Comparison of ENCODE assay signal across 22 cellular contexts in genomic region chr13:49376121-49376520, GRCh38.
"Had no signal": no experiment of that assay in that cellular context is flagged by ENCODE, and none has a peak within 500 bp of the region (broad histone marks: within the 10 kb centered on the region; RNA-seq: fewer than 3 reads in every experiment).

No MANE protein-coding gene starts in this region.

- H3K4me3 ChIP-seq: SJCRH30 had no signal

- DNase-seq: activated CD4-positive, alpha-beta memory T cell treated with anti-CD3 and anti-CD28 coated beads, Interleukin-2, amount 10 ng/mL, durations not matched to agents 7 days and 5 days; activated CD4-positive, alpha-beta T cell treated with anti-CD3 and anti-CD28 coated beads for 36 hours; activated CD4-positive, alpha-beta T cell treated with anti-CD3 and anti-CD28 coated beads, Interleukin-2, amount 50 U/mL, for 1 hour; activated gamma-delta T cell; activated naive CD4-positive, alpha-beta T cell treated with anti-CD3 and anti-CD28 coated beads, Interleukin-2, amount 10 ng/mL, durations not matched to agents 7 days and 5 days; activated naive CD8-positive, alpha-beta T cell treated with anti-CD3 and anti-CD28 coated beads for 36 hours; activated T-cell treated with anti-CD3 and anti-CD28 coated beads for 4 hours; activated T-cell treated with anti-CD3 and anti-CD28 coated beads, Interleukin-2, amount 50 U/mL, for 48 hours; MM.1S; NCI-H1105 treated with DMSO at 0.1 percent for 48 hours; NCI-H1436 treated with DMSO at 0.1 percent for 48 hours; NCI-H187; NCI-H2081; NCI-H524; Right ventricle myocardium superior; RPMI8226; SJCRH30; SK-N-SH; T-helper 1 cell; WERI-Rb-1 had no signal

- H3K9me3 ChIP-seq: SJCRH30, SK-N-SH had no signal

- H3K4me2 ChIP-seq: KMS-11, SK-N-SH had no signal

- H3K9me2 ChIP-seq: SK-N-SH had no signal

- H3K4me1 ChIP-seq: SJCRH30 had no signal

- H3K27me3 ChIP-seq: SJCRH30 had no signal

- ATAC-seq: activated CD4-positive, alpha-beta T cell treated with anti-CD3 and anti-CD28 coated beads for 36 hours; activated T-helper 17 cell treated with anti-CD3 and anti-CD28 coated beads, Interleukin-2, amount 50 U/mL, for 72 hours had no signal

- H3K27ac ChIP-seq: KMS-11, SJCRH30, WERI-Rb-1 had no signal

- H3K36me3 ChIP-seq: SJCRH30, WERI-Rb-1 had no signal
